8 cellular contexts compared by ENCODE assay signal in the genomic region with DNA sequence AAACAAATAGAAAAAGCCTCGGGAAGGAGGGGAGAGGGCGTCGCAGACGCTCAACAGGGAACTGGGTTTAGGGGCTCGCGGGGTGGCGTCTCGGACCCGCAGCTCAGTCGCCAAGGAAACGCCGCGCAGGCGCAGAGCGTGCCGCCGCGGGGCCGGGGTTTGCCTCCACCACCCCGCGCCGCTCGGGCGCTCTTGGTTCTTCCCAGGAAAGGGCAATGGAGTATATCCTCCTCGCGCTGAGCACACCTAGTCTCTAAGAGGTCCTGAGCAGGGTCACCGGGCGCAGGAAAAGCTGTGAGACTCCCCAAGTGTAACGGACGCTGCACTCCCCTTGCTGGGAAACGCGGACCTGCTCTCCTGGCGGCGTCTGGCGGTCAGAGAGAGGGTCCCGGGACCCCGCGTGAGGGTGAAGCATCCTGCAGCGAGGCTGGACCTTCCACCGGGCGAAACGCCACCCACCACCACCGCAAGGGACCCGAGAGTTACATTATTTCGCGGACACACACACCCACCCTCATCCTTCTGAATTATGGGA. TPM values are rescaled to one million over a fixed set of nuclear protein-coding genes. Genes with fewer than 3 reads are reported as not detected.
DNase-seq lines count a peak whose midpoint lies in the region; ATAC-seq and TF ChIP-seq lines count a peak whose summit lies in the region.

No MANE protein-coding gene starts in this region.

- no peak for TF ChIP-seq POLR2A in vagina (IDR thresholded peaks at IDR 0.05)

- TF ChIP-seq CTCF in foreskin keratinocyte (conservative IDR thresholded peaks at IDR 0.05) (no peak), neutrophil (IDR thresholded peaks at IDR 0.05) (no peak), vagina (IDR thresholded peaks at IDR 0.05) (no peak)

- no peaks in the 10 kb centered on the region for H3K9me3 Mint-ChIP-seq in activated T-helper 1 cell treated with anti-CD3 and anti-CD28 coated beads, Interleukin-12 subunit alpha, Interleukin-12 subunit beta, Interleukin-2, Interleukin-4 antibody, amounts not matched to agents 30 ng/mL and 10 ng/mL and 1 ng/mL, durations not matched to agents 14 hours and 24 hours and 36 hours

- peak; percentile 12 for ATAC-seq in GM19324 (IDR thresholded peaks at IDR 0.05; ENCODE audit: low FRiP score, unreplicated experiment)
- peak; percentile 21 for ATAC-seq in HG03520 (IDR thresholded peaks at IDR 0.05; ENCODE audit: unreplicated experiment)
- peak; percentile 55 for ATAC-seq in foreskin keratinocyte

- H3K27ac Mint-ChIP-seq in activated T-helper 1 cell treated with anti-CD3 and anti-CD28 coated beads, Interleukin-12 subunit alpha, Interleukin-12 subunit beta, Interleukin-2, Interleukin-4 antibody, amounts not matched to agents 30 ng/mL and 10 ng/mL and 1 ng/mL, durations not matched to agents 14 hours and 24 hours and 36 hours, result no peak overlapping the region

- H3K4me1 ChIP-seq in foreskin keratinocyte (no peaks in the 10 kb centered on the region), neutrophil (ENCODE audit: control insufficient read depth in 1 of 2, insufficient read depth in 1 of 2, low read depth in 1 of 2, low read length in 1 of 2) (peaks cover 15% of the 10 kb centered on the region in 2 experiments), vagina (peaks cover 16% of the 10 kb centered on the region)

- H3K27me3 ChIP-seq in foreskin keratinocyte (peaks cover 76% of the 10 kb centered on the region), neutrophil (peaks cover 83% of the 10 kb centered on the region), vagina (no peaks in the 10 kb centered on the region)

- H3K36me3 ChIP-seq in neutrophil, result no peaks in the 10 kb centered on the region
- no peaks in the 10 kb centered on the region for H3K36me3 ChIP-seq in vagina

- H3K4me3 ChIP-seq in neutrophil (ENCODE audit: low read depth in 1 of 2, low read length in 1 of 2), result peak overlapping the region; percentile 42 to 58
- H3K4me3 ChIP-seq in vagina, result peak overlapping the region; percentile 49 to 63

- no peaks in the 10 kb centered on the region for H3K36me3 Mint-ChIP-seq in activated T-helper 1 cell treated with anti-CD3 and anti-CD28 coated beads, Interleukin-12 subunit alpha, Interleukin-12 subunit beta, Interleukin-2, Interleukin-4 antibody, amounts not matched to agents 30 ng/mL and 10 ng/mL and 1 ng/mL, durations not matched to agents 14 hours and 24 hours and 36 hours (ENCODE audit: low read depth)

- intact Hi-C loops in activated T-helper 1 cell treated with anti-CD3 and anti-CD28 coated beads, Interleukin-12 subunit alpha, Interleukin-12 subunit beta, Interleukin-2, Interleukin-4 antibody, amounts not matched to agents 30 ng/mL and 10 ng/mL and 1 ng/mL, durations not matched to agents 14 hours and 24 hours and 36 hours (cut with micrococcal nuclease), result loop anchor here (5.0 kb wide), 1 partner anchor 63 kb away; a partner anchor contains a TSS
- intact Hi-C loops in vagina (cut with DNase I), result no loop called here

- peaks cover 11% of the 10 kb centered on the region for H3K4me1 Mint-ChIP-seq in activated T-helper 1 cell treated with anti-CD3 and anti-CD28 coated beads, Interleukin-12 subunit alpha, Interleukin-12 subunit beta, Interleukin-2, Interleukin-4 antibody, amounts not matched to agents 30 ng/mL and 10 ng/mL and 1 ng/mL, durations not matched to agents 14 hours and 24 hours and 36 hours (ENCODE audit: low read depth)

- peak overlapping the region; percentile 84 for H3K4me3 Mint-ChIP-seq in activated T-helper 1 cell treated with anti-CD3 and anti-CD28 coated beads, Interleukin-12 subunit alpha, Interleukin-12 subunit beta, Interleukin-2, Interleukin-4 antibody, amounts not matched to agents 30 ng/mL and 10 ng/mL and 1 ng/mL, durations not matched to agents 14 hours and 24 hours and 36 hours

- H3K27ac ChIP-seq in foreskin keratinocyte (no peak overlapping the region), neutrophil (no peak overlapping the region), vagina (no peak overlapping the region)

- DNase-seq in AG08396 (ENCODE audit: low spot score) (peak; percentile 84), NCI-H82 treated with DMSO at 0.1 percent for 48 hours (lab: John Stamatoyannopoulos, UW; ENCODE audit: unreplicated experiment) (peak; percentile 44), foreskin keratinocyte (peak in 1 of 2 donors; percentile 15), vagina (ENCODE audit: extremely low spot score in 2 of 2) (no peak)
- no peak for DNase-seq in activated T-helper 1 cell treated with anti-CD3 and anti-CD28 coated beads, Interleukin-12 subunit alpha, Interleukin-12 subunit beta, Interleukin-2, Interleukin-4 antibody, amounts not matched to agents 30 ng/mL and 10 ng/mL and 1 ng/mL, durations not matched to agents 14 hours and 24 hours and 36 hours (ENCODE audit: low spot score)

- H3K9me3 ChIP-seq in neutrophil, result no peaks in the 10 kb centered on the region
- no peaks in the 10 kb centered on the region for H3K9me3 ChIP-seq in vagina

- H3K27me3 Mint-ChIP-seq in activated T-helper 1 cell treated with anti-CD3 and anti-CD28 coated beads, Interleukin-12 subunit alpha, Interleukin-12 subunit beta, Interleukin-2, Interleukin-4 antibody, amounts not matched to agents 30 ng/mL and 10 ng/mL and 1 ng/mL, durations not matched to agents 14 hours and 24 hours and 36 hours (ENCODE audit: insufficient read depth), result peaks cover 71% of the 10 kb centered on the region

RNA-seq across cellular contexts. Expression of a gene that starts 0.7 kb away (rescaled TPM):
- total RNA-seq in activated T-helper 1 cell treated with anti-CD3 and anti-CD28 coated beads, Interleukin-12 subunit alpha, Interleukin-12 subunit beta, Interleukin-2, Interleukin-4 antibody, amounts not matched to agents 30 ng/mL and 10 ng/mL and 1 ng/mL, durations not matched to agents 14 hours and 24 hours and 36 hours, result 0.10 and 0.16 TPM in 2 replicates
- 0.10 and 0.14 TPM in 2 replicates for total RNA-seq in foreskin keratinocyte
- polyA plus RNA-seq in foreskin keratinocyte, result 0.02 and 0.03 TPM in 2 replicates
- total RNA-seq in vagina, result 0.25 TPM

Comparison
In these comparisons a context has a peak if more than half of its experiments do, and no peak if none do; other contexts are left out.
1. DNase-seq: peak in AG08396 (single experiment) and NCI-H82 treated with DMSO at 0.1 percent for 48 hours (single experiment); none in activated T-helper 1 cell treated with anti-CD3 and anti-CD28 coated beads, Interleukin-12 subunit alpha, Interleukin-12 subunit beta, Interleukin-2, Interleukin-4 antibody, amounts not matched to agents 30 ng/mL and 10 ng/mL and 1 ng/mL, durations not matched to agents 14 hours and 24 hours and 36 hours (single experiment) and vagina (0 of 2).
2. Peak in every context shown above with its lines, with median percentiles within 50 percentile points of each other: ATAC-seq.